Comparison of ENCODE assay signal across 1 cellular context in genomic region chr17:29042679-29043538, GRCh38.
TF ChIP-seq lines count a peak whose summit lies in the region.

TSS of gene PIPOX (plus strand) at chr17:29043141. CDS start at chr17:29043226, 85 bp downstream.

TF ChIP-seq in HepG2, 621 proteins besides CTCF, POLR2A, EP300 and RAD21 (continued from another document and continues in another):
- TF ChIP-seq LBX2 (CRISPR knock-in tag; IDR thresholded peaks at IDR 0.05; ENCODE audit: borderline replicate concordance), result no peak
- no peak for TF ChIP-seq CENPBD1 (CRISPR knock-in tag; IDR thresholded peaks at IDR 0.05; ENCODE audit: borderline replicate concordance, low read depth)
- TF ChIP-seq STAT6 (CRISPR knock-in tag; IDR thresholded peaks at IDR 0.05; ENCODE audit: borderline replicate concordance), result no peak
- TF ChIP-seq ZBTB39 (CRISPR knock-in tag; IDR thresholded peaks at IDR 0.05), result no peak
- no peak for TF ChIP-seq KLF12 (CRISPR knock-in tag; IDR thresholded peaks at IDR 0.05; ENCODE audit: borderline replicate concordance)
- peak; percentile 29; the same call in 1 of the 2 replicates for TF ChIP-seq MIER3 (CRISPR knock-in tag; IDR thresholded peaks at IDR 0.05; ENCODE audit: borderline replicate concordance)
- TF ChIP-seq ZNF576 (CRISPR knock-in tag; IDR thresholded peaks at IDR 0.05), result no peak
- no peak for TF ChIP-seq ZNF282 (IDR thresholded peaks at IDR 0.05; ENCODE audit: partially characterized antibody)
- no peak for TF ChIP-seq ZNF234 (CRISPR knock-in tag; conservative IDR thresholded peaks at IDR 0.05)
- TF ChIP-seq SRY (CRISPR knock-in tag; IDR thresholded peaks at IDR 0.05), result 0 out of 2 replicates have a peak, but pooled peaks have one; percentile 11
- TF ChIP-seq TEF (CRISPR knock-in tag; IDR thresholded peaks at IDR 0.05), result no peak
- TF ChIP-seq ZNF17 (CRISPR knock-in tag; IDR thresholded peaks at IDR 0.05), result no peak
- TF ChIP-seq ZNF460 (CRISPR knock-in tag; IDR thresholded peaks at IDR 0.05; ENCODE audit: borderline replicate concordance), result no peak; the same call in 1 of the 2 replicates
- TF ChIP-seq BRCA1 (CRISPR knock-in tag; IDR thresholded peaks at IDR 0.05), result no peak
- no peak for TF ChIP-seq TEAD2 (CRISPR knock-in tag; IDR thresholded peaks at IDR 0.05)
- no peak for TF ChIP-seq PRDM4 (CRISPR knock-in tag; IDR thresholded peaks at IDR 0.05; ENCODE audit: borderline replicate concordance)
- TF ChIP-seq TIGD3 (CRISPR knock-in tag; IDR thresholded peaks at IDR 0.05; ENCODE audit: borderline replicate concordance), result 0 out of 2 replicates have a peak, but pooled peaks have one; percentile 35
- peak; percentile 51; the same call in 1 of the 2 replicates for TF ChIP-seq IRF2 (CRISPR knock-in tag; IDR thresholded peaks at IDR 0.05)
- peak; percentile 45; the same call in 1 of the 2 replicates for TF ChIP-seq FOXC1 (CRISPR knock-in tag; IDR thresholded peaks at IDR 0.05; ENCODE audit: borderline replicate concordance)
- TF ChIP-seq ZNF747 (CRISPR knock-in tag; IDR thresholded peaks at IDR 0.05; ENCODE audit: borderline replicate concordance), result peak; percentile 89; the same call in 1 of the 2 replicates
- 0 out of 2 replicates have a peak, but pooled peaks have one; percentile 29 for TF ChIP-seq ZBTB34 (CRISPR knock-in tag; IDR thresholded peaks at IDR 0.05)
- TF ChIP-seq ZNF841 (CRISPR knock-in tag; IDR thresholded peaks at IDR 0.05; ENCODE audit: borderline replicate concordance), result no peak
- TF ChIP-seq ZFX (CRISPR knock-in tag; IDR thresholded peaks at IDR 0.05; ENCODE audit: low read depth), result peak; percentile 80
- peak; percentile 57 for TF ChIP-seq MED1 (CRISPR knock-in tag; IDR thresholded peaks at IDR 0.05)
- TF ChIP-seq ZSCAN31 (CRISPR knock-in tag; IDR thresholded peaks at IDR 0.05; ENCODE audit: low read depth), result peak; percentile 69
- TF ChIP-seq E2F1 (CRISPR knock-in tag; IDR thresholded peaks at IDR 0.05), result no peak
- no peak for TF ChIP-seq ZSCAN12 (CRISPR knock-in tag; IDR thresholded peaks at IDR 0.05)
- no peak for TF ChIP-seq ZNF780A (CRISPR knock-in tag; IDR thresholded peaks at IDR 0.05)
- no peak for TF ChIP-seq CBX2 (IDR thresholded peaks at IDR 0.05; ENCODE audit: low read depth, low read length)
- no peak for TF ChIP-seq CBX2 (CRISPR knock-in tag; IDR thresholded peaks at IDR 0.05; ENCODE audit: low read depth)
- TF ChIP-seq ZNF781 (CRISPR knock-in tag; IDR thresholded peaks at IDR 0.05; ENCODE audit: borderline replicate concordance, not compliant biosample characterization), result peak; percentile 77
- no peak for TF ChIP-seq ZNF3 (CRISPR knock-in tag; IDR thresholded peaks at IDR 0.05)
- no peak for TF ChIP-seq DBP (CRISPR knock-in tag; IDR thresholded peaks at IDR 0.05; ENCODE audit: not compliant biosample characterization)
- TF ChIP-seq ZNF660 (CRISPR knock-in tag; IDR thresholded peaks at IDR 0.05; ENCODE audit: borderline replicate concordance, low read depth), result no peak
